ENCODE assay signal across 1 cellular context in genomic region chr1:19065526-19066247, GRCh38.
TF ChIP-seq lines count a peak whose summit lies in the region.

No MANE protein-coding gene starts in this region.

TF ChIP-seq in H1, 55 proteins besides CTCF, POLR2A, EP300 and RAD21:
- TF ChIP-seq SIX5 (IDR thresholded peaks at IDR 0.05; ENCODE audit: low read depth, low read length) (no peak), KDM1A (IDR thresholded peaks at IDR 0.05; ENCODE audit: borderline replicate concordance, low read length) (peak; percentile 64; the same call in 1 of the 2 replicates)
